1 cellular context compared by ENCODE assay signal in the genomic region with DNA sequence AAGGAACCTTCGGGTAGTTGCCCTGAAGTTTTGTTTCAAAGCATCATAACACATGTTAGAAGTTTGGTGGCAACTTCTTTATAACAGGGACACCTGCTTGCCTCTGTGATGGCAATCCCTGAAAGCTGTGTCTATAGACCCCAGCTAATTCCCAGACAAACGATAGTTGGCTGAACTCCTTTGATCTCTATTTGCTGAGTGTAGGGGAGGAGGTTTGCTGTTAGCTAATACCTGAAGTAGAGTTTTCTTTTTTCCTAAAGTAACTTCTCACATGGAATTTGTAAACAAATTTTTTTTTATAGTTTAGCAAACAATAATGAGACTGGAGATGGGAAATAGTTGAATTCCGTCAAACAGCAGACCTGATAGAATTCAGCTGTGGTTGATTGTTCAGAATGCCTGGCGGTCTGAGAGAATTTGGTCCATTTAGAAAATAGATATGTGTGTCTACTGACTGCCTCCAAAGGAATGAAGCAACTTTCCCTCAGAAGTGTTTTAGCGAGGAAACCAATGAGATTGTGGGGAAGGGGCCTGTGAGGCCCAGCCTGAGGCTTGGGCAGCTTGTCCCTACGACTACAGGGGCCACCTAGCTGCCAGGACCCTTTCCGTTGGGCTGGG.
TF ChIP-seq lines count a peak whose summit lies in the region.

No MANE protein-coding gene starts in this region.

TF ChIP-seq in HepG2, 621 proteins besides CTCF, POLR2A, EP300 and RAD21 (continued from another document and continues in another):
- TF ChIP-seq PRDM10 (CRISPR knock-in tag; IDR thresholded peaks at IDR 0.05; ENCODE audit: low read depth) (no peak), ZFP82 (CRISPR knock-in tag; IDR thresholded peaks at IDR 0.05; ENCODE audit: borderline replicate concordance) (no peak), ZNF749 (CRISPR knock-in tag; IDR thresholded peaks at IDR 0.05; ENCODE audit: borderline replicate concordance) (no peak), HNRNPLL (IDR thresholded peaks at IDR 0.05; ENCODE audit: low read depth, low read length, poor library complexity, severe bottlenecking) (no peak), SRSF9 (IDR thresholded peaks at IDR 0.05; ENCODE audit: borderline replicate concordance, insufficient read depth, low read depth, low read length, poor library complexity, severe bottlenecking) (no peak), ZBTB20 (CRISPR knock-in tag; IDR thresholded peaks at IDR 0.05; ENCODE audit: borderline replicate concordance, low read depth) (no peak), MTF2 (CRISPR knock-in tag; IDR thresholded peaks at IDR 0.05; ENCODE audit: borderline replicate concordance) (no peak), SP4 (CRISPR knock-in tag; IDR thresholded peaks at IDR 0.05) (0 out of 2 replicates have a peak, but pooled peaks have one; percentile 25), EEA1 (CRISPR knock-in tag; IDR thresholded peaks at IDR 0.05; ENCODE audit: borderline replicate concordance) (no peak), ZUFSP (CRISPR knock-in tag; IDR thresholded peaks at IDR 0.05; ENCODE audit: borderline replicate concordance) (no peak), ZNF12 (CRISPR knock-in tag; IDR thresholded peaks at IDR 0.05) (peak; percentile 99), ZSCAN29 (CRISPR knock-in tag; conservative IDR thresholded peaks at IDR 0.05) (no peak), YEATS2 (CRISPR knock-in tag; IDR thresholded peaks at IDR 0.05; ENCODE audit: borderline replicate concordance) (no peak), SIN3A (IDR thresholded peaks at IDR 0.05; ENCODE audit: borderline replicate concordance, low read depth, low read length) (no peak), GTF2F1 (IDR thresholded peaks at IDR 0.05; ENCODE audit: low read length) (no peak), BCL6 (CRISPR knock-in tag; IDR thresholded peaks at IDR 0.05) (peak; percentile 98), KAT8 (CRISPR knock-in tag; IDR thresholded peaks at IDR 0.05) (peak; percentile 52; the same call in 1 of the 2 replicates), SALL1 (CRISPR knock-in tag; IDR thresholded peaks at IDR 0.05) (no peak), SMAD1 (CRISPR knock-in tag; IDR thresholded peaks at IDR 0.05; ENCODE audit: borderline replicate concordance, low read depth) (no peak), ZFP36L2 (CRISPR knock-in tag; IDR thresholded peaks at IDR 0.05) (no peak), ZEB1 (IDR thresholded peaks at IDR 0.05; ENCODE audit: insufficient replicate concordance, low read depth) (no peak), AFF4 (CRISPR knock-in tag; IDR thresholded peaks at IDR 0.05) (no peak), ZNF235 (CRISPR knock-in tag; IDR thresholded peaks at IDR 0.05; ENCODE audit: borderline replicate concordance) (no peak), GATAD2A (CRISPR knock-in tag; IDR thresholded peaks at IDR 0.05) (peak; percentile 81), ZBTB1 (CRISPR knock-in tag; IDR thresholded peaks at IDR 0.05; ENCODE audit: borderline replicate concordance) (no peak), DRAP1 (CRISPR knock-in tag; IDR thresholded peaks at IDR 0.05) (no peak), GABPB1 (CRISPR knock-in tag; IDR thresholded peaks at IDR 0.05) (no peak), ZMYM3 (CRISPR knock-in tag; IDR thresholded peaks at IDR 0.05) (no peak), ZNF775 (CRISPR knock-in tag; IDR thresholded peaks at IDR 0.05; ENCODE audit: borderline replicate concordance) (peak; percentile 80; the same call in 1 of the 2 replicates), ZBTB38 (CRISPR knock-in tag; IDR thresholded peaks at IDR 0.05) (no peak), HNRNPL (IDR thresholded peaks at IDR 0.05; ENCODE audit: low read depth, low read length) (no peak), KLF11 (CRISPR knock-in tag; IDR thresholded peaks at IDR 0.05) (no peak), NFE2 (CRISPR knock-in tag; IDR thresholded peaks at IDR 0.05) (no peak), ZNF777 (CRISPR knock-in tag; IDR thresholded peaks at IDR 0.05) (no peak)
- TF ChIP-seq, protein P1, sequence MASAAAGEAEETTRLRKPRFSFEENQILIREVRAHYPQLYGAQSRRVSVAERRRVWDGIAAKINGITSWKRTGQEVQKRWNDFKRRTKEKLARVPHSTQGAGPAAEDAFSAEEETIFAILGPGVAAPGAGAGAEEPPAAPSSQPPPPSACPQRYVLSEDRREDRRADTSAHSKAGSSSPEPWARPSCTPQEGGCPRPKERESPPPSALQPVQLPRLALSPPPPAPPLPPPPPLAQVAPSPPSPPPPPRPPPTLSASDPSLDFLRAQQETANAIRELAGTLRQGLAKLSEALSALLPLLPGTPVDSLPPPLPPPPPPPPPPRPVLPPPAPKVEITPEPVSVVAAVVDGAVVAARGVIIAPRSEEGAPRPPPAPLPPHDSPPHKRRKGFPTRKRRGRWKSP (CRISPR knock-in tag; IDR thresholded peaks at IDR 0.05), result no peak
- TF ChIP-seq, protein P2, sequence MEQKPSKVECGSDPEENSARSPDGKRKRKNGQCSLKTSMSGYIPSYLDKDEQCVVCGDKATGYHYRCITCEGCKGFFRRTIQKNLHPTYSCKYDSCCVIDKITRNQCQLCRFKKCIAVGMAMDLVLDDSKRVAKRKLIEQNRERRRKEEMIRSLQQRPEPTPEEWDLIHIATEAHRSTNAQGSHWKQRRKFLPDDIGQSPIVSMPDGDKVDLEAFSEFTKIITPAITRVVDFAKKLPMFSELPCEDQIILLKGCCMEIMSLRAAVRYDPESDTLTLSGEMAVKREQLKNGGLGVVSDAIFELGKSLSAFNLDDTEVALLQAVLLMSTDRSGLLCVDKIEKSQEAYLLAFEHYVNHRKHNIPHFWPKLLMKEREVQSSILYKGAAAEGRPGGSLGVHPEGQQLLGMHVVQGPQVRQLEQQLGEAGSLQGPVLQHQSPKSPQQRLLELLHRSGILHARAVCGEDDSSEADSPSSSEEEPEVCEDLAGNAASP (CRISPR knock-in tag; IDR thresholded peaks at IDR 0.05; ENCODE audit: borderline replicate concordance), result no peak; the same call in 1 of the 2 replicates
- TF ChIP-seq, protein P3, sequence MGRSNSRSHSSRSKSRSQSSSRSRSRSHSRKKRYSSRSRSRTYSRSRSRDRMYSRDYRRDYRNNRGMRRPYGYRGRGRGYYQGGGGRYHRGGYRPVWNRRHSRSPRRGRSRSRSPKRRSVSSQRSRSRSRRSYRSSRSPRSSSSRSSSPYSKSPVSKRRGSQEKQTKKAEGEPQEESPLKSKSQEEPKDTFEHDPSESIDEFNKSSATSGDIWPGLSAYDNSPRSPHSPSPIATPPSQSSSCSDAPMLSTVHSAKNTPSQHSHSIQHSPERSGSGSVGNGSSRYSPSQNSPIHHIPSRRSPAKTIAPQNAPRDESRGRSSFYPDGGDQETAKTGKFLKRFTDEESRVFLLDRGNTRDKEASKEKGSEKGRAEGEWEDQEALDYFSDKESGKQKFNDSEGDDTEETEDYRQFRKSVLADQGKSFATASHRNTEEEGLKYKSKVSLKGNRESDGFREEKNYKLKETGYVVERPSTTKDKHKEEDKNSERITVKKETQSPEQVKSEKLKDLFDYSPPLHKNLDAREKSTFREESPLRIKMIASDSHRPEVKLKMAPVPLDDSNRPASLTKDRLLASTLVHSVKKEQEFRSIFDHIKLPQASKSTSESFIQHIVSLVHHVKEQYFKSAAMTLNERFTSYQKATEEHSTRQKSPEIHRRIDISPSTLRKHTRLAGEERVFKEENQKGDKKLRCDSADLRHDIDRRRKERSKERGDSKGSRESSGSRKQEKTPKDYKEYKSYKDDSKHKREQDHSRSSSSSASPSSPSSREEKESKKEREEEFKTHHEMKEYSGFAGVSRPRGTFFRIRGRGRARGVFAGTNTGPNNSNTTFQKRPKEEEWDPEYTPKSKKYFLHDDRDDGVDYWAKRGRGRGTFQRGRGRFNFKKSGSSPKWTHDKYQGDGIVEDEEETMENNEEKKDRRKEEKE (IDR thresholded peaks at IDR 0.05), result no peak
- TF ChIP-seq, protein P4, sequence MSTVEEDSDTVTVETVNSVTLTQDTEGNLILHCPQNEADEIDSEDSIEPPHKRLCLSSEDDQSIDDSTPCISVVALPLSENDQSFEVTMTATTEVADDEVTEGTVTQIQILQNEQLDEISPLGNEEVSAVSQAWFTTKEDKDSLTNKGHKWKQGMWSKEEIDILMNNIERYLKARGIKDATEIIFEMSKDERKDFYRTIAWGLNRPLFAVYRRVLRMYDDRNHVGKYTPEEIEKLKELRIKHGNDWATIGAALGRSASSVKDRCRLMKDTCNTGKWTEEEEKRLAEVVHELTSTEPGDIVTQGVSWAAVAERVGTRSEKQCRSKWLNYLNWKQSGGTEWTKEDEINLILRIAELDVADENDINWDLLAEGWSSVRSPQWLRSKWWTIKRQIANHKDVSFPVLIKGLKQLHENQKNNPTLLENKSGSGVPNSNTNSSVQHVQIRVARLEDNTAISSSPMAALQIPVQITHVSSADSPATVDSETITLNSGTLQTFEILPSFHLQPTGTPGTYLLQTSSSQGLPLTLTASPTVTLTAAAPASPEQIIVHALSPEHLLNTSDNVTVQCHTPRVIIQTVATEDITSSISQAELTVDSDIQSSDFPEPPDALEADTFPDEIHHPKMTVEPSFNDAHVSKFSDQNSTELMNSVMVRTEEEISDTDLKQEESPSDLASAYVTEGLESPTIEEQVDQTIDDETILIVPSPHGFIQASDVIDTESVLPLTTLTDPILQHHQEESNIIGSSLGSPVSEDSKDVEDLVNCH (CRISPR knock-in tag; IDR thresholded peaks at IDR 0.05), result no peak
- TF ChIP-seq, protein P5, sequence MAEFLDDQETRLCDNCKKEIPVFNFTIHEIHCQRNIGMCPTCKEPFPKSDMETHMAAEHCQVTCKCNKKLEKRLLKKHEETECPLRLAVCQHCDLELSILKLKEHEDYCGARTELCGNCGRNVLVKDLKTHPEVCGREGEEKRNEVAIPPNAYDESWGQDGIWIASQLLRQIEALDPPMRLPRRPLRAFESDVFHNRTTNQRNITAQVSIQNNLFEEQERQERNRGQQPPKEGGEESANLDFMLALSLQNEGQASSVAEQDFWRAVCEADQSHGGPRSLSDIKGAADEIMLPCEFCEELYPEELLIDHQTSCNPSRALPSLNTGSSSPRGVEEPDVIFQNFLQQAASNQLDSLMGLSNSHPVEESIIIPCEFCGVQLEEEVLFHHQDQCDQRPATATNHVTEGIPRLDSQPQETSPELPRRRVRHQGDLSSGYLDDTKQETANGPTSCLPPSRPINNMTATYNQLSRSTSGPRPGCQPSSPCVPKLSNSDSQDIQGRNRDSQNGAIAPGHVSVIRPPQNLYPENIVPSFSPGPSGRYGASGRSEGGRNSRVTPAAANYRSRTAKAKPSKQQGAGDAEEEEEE (CRISPR knock-in tag; IDR thresholded peaks at IDR 0.05; ENCODE audit: borderline replicate concordance), result no peak
